In the genomic region with DNA sequence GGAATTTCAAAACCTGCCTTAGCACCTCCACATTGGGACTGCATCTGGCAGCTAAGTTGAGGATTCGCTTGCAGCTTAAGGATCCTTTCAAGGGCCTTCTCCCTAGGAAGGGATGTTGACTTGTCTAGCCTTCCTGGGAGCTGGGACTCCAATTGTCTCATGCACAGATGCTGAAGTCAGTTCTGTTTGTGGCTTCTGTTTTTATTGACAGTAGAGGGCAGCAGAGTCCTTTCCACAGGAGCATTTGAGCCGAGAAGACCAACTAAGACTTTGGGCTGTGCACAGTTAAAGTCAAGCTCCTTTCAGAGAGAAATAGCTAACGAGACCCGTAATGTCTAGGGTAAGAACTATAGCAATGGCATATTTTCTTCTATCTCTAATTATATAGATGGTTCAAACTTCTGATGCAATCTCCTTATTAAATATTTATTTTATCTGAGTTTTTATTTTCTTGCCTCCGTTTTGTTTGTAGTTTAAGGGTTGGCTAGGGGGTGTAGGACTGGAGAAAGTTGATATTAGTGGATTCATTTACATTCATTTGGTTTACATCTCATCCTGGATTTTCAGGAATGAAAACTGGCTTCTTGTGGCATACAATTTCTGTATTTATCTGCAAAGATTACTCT, we compare ENCODE assay signal across 8 cellular contexts. TPM values are rescaled to one million over a fixed set of nuclear protein-coding genes. Genes with fewer than 3 reads are reported as not detected.
DNase-seq lines count a peak whose midpoint lies in the region; ATAC-seq and TF ChIP-seq lines count a peak whose summit lies in the region.

No MANE protein-coding gene starts in this region.

- H3K27ac Mint-ChIP-seq in CD14-positive monocyte: no peak overlapping the region

- DNase-seq in CD14-positive monocyte (ENCODE audit: low spot score) (no peak), NCI-H2227 (lab: John Stamatoyannopoulos, UW; ENCODE audit: unreplicated experiment) (peak; percentile 70), foreskin fibroblast (peak; percentile 47 to 76), non-pigmented ciliary epithelial cell (ENCODE audit: low read depth) (peak; percentile 20)
- peak; percentile 33 for DNase-seq in activated CD4-positive, alpha-beta T cell treated with anti-CD3 and anti-CD28 coated beads for 48 hours

- no peak overlapping the region for H3K4me3 Mint-ChIP-seq in CD14-positive monocyte

- peak; percentile 64 for TF ChIP-seq CTCF in CD14-positive monocyte (IDR thresholded peaks at IDR 0.05)
- peak; percentile 80 for TF ChIP-seq CTCF in foreskin fibroblast (IDR thresholded peaks at IDR 0.05; ENCODE audit: low read depth, low read length)

- peak; percentile 87 for ATAC-seq in GM18498 (IDR thresholded peaks at IDR 0.05; ENCODE audit: unreplicated experiment)
- ATAC-seq in HG03039 (IDR thresholded peaks at IDR 0.05; ENCODE audit: unreplicated experiment): peak; percentile 89
- ATAC-seq in HG02970 (IDR thresholded peaks at IDR 0.05; ENCODE audit: low FRiP score, unreplicated experiment): no peak

- H3K27me3 Mint-ChIP-seq in CD14-positive monocyte (ENCODE audit: low read depth in 3 of 3): peaks cover 2 to 6% (median 2%) of the 10 kb centered on the region in 3 donors

- H3K9me3 Mint-ChIP-seq in CD14-positive monocyte: no peaks in the 10 kb centered on the region

- H3K4me1 Mint-ChIP-seq in CD14-positive monocyte: no peaks in the 10 kb centered on the region

- intact Hi-C loops in CD14-positive monocyte (cut with micrococcal nuclease): no loop called here

- no peaks in the 10 kb centered on the region for H3K36me3 Mint-ChIP-seq in CD14-positive monocyte

- no peak overlapping the region for H3K4me3 ChIP-seq in foreskin fibroblast (ENCODE audit: low read depth in 1 of 2, low read length in 2 of 2)

RNA-seq across cellular contexts. Expression of a gene that starts 59.7 kb away (rescaled TPM):
- 1 to 10 TPM; 3.0 to 3.2 TPM for polyA plus RNA-seq in CD14-positive monocyte
